In the genomic region with DNA sequence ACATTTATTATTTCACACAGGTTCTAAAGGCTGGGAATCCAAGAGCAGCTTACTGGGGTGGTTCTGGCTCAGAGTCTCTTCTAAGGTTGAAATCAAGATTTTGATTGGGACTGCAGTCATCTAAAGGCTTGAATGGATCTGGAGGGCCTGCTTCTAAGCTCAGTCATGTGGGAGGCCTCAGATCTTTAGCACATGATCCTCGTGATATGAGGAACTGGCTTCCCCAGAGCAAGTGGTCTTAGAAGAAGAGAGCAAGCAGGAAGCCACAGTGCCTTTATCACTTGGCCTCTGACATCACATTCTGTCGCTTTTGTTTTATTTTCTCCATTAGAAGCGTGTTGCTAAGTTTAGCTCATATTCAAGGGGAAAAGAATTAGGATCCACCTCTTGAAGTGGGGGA, we compare ENCODE assay signal across 26 cellular contexts.
DNase-seq lines count a peak whose midpoint lies in the region; ATAC-seq and TF ChIP-seq lines count a peak whose summit lies in the region.
"Had no signal": no experiment of that assay in that cellular context is flagged by ENCODE, and none has a peak within 500 bp of the region (broad histone marks: within the 10 kb centered on the region; RNA-seq: fewer than 3 reads in every experiment).

No MANE protein-coding gene starts in this region.

- H3K4me1 Mint-ChIP-seq in activated CD8-positive, alpha-beta T cell treated with anti-CD3 and anti-CD28 coated beads, Interleukin-2, amount 10 ng/mL, durations not matched to agents 7 days and 5 days (ENCODE audit: low read depth) = peaks cover 8% of the 10 kb centered on the region
- peaks cover 10% of the 10 kb centered on the region for H3K4me1 Mint-ChIP-seq in activated CD8-positive, alpha-beta T cell treated with anti-CD3 and anti-CD28 coated beads for 36 hours (ENCODE audit: low read depth)
- H3K4me1 Mint-ChIP-seq in GM23338 = no peaks in the 10 kb centered on the region
- H3K4me1 Mint-ChIP-seq: activated B cell treated with CpG ODN at 0.5 μM for 24 hours; activated naive CD4-positive, alpha-beta T cell treated with anti-CD3 and anti-CD28 coated beads, Interleukin-2, amount 50 U/mL, for 24 hours had no signal

- TF ChIP-seq CTCF in activated CD8-positive, alpha-beta T cell treated with anti-CD3 and anti-CD28 coated beads for 36 hours (IDR thresholded peaks at IDR 0.05) = no peak
- TF ChIP-seq CTCF in upper lobe of right lung (IDR thresholded peaks at IDR 0.05) (no peak), GM23338 (conservative IDR thresholded peaks at IDR 0.05; ENCODE audit: low read depth in 2 of 2) (no peak)

- H3K9me3 ChIP-seq in upper lobe of right lung = no peaks in the 10 kb centered on the region
- H3K9me3 ChIP-seq: SK-N-SH had no signal

- H3K27ac ChIP-seq in upper lobe of right lung (no peak overlapping the region), GM23338 (ENCODE audit: low read depth) (no peak overlapping the region)
- H3K27ac ChIP-seq: parathyroid adenoma, RWPE1 had no signal

- H3K4me3 ChIP-seq in upper lobe of right lung (no peak overlapping the region), GM23338 (no peak overlapping the region)

- no peaks in the 10 kb centered on the region for H3K9me2 ChIP-seq in GM23338 (ENCODE audit: insufficient read depth)
- H3K9me2 ChIP-seq: SK-N-SH had no signal

- H3K4me3 Mint-ChIP-seq in activated CD8-positive, alpha-beta T cell treated with anti-CD3 and anti-CD28 coated beads, Interleukin-2, amount 10 ng/mL, durations not matched to agents 7 days and 5 days = no peak overlapping the region
- no peak overlapping the region for H3K4me3 Mint-ChIP-seq in activated CD8-positive, alpha-beta T cell treated with anti-CD3 and anti-CD28 coated beads for 36 hours
- H3K4me3 Mint-ChIP-seq in GM23338 = no peak overlapping the region
- H3K4me3 Mint-ChIP-seq: activated B cell treated with CpG ODN at 0.5 μM for 24 hours; activated naive CD4-positive, alpha-beta T cell treated with anti-CD3 and anti-CD28 coated beads, Interleukin-2, amount 50 U/mL, for 24 hours; activated T-helper 1 cell treated with anti-CD3 and anti-CD28 coated beads, Interleukin-12 subunit alpha, Interleukin-12 subunit beta, Interleukin-2, Interleukin-4 antibody, amounts not matched to agents 30 ng/mL and 10 ng/mL and 1 ng/mL, durations not matched to agents 14 hours and 24 hours and 36 hours; CD8-positive, alpha-beta T cell; neural crest cell had no signal

- CTCF ChIA-PET in activated CD8-positive, alpha-beta T cell treated with anti-CD3 and anti-CD28 coated beads, Interleukin-2, amount 10 ng/mL, durations not matched to agents 7 days and 5 days (lab: Charles Lee) = no interaction called here
- CTCF ChIA-PET in activated CD8-positive, alpha-beta T cell treated with anti-CD3 and anti-CD28 coated beads for 36 hours (lab: Charles Lee) = interaction anchor here (1.0 to 1.9 kb wide), 4 partner anchors 8 to 104 kb away, joined by 3 to 7 read pairs (median 4); no protein-coding TSS in a partner anchor

- H3K27ac Mint-ChIP-seq in activated CD8-positive, alpha-beta T cell treated with anti-CD3 and anti-CD28 coated beads, Interleukin-2, amount 10 ng/mL, durations not matched to agents 7 days and 5 days = no peak overlapping the region
- H3K27ac Mint-ChIP-seq in activated CD8-positive, alpha-beta T cell treated with anti-CD3 and anti-CD28 coated beads for 36 hours = no peak overlapping the region
- no peak overlapping the region for H3K27ac Mint-ChIP-seq in GM23338
- H3K27ac Mint-ChIP-seq: activated B cell treated with CpG ODN at 0.5 μM for 24 hours; activated naive CD4-positive, alpha-beta T cell treated with anti-CD3 and anti-CD28 coated beads, Interleukin-2, amount 50 U/mL, for 24 hours; activated T-helper 1 cell treated with anti-CD3 and anti-CD28 coated beads, Interleukin-12 subunit alpha, Interleukin-12 subunit beta, Interleukin-2, Interleukin-4 antibody, amounts not matched to agents 30 ng/mL and 10 ng/mL and 1 ng/mL, durations not matched to agents 14 hours and 24 hours and 36 hours; CD8-positive, alpha-beta T cell had no signal

- no peaks in the 10 kb centered on the region for H3F3A ChIP-seq in GM23338 (replicated peaks; ENCODE audit: low read depth)

- intact Hi-C loops in activated CD8-positive, alpha-beta T cell treated with anti-CD3 and anti-CD28 coated beads for 36 hours (cut with micrococcal nuclease) = no loop called here
- intact Hi-C loops in upper lobe of right lung (cut with DNase I) = no loop called here

- H3K27me3 Mint-ChIP-seq in activated CD8-positive, alpha-beta T cell treated with anti-CD3 and anti-CD28 coated beads, Interleukin-2, amount 10 ng/mL, durations not matched to agents 7 days and 5 days (ENCODE audit: low read depth) = no peaks in the 10 kb centered on the region
- H3K27me3 Mint-ChIP-seq in activated CD8-positive, alpha-beta T cell treated with anti-CD3 and anti-CD28 coated beads for 36 hours = no peaks in the 10 kb centered on the region
- peaks cover 2% of the 10 kb centered on the region for H3K27me3 Mint-ChIP-seq in GM23338 (ENCODE audit: insufficient read depth, low read depth, poor library complexity)
- H3K27me3 Mint-ChIP-seq: activated B cell treated with CpG ODN at 0.5 μM for 24 hours; activated naive CD4-positive, alpha-beta T cell treated with anti-CD3 and anti-CD28 coated beads, Interleukin-2, amount 50 U/mL, for 24 hours had no signal

- H3K4me1 ChIP-seq in upper lobe of right lung (no peaks in the 10 kb centered on the region), GM23338 (ENCODE audit: insufficient read depth) (no peaks in the 10 kb centered on the region)
- H3K4me1 ChIP-seq: parathyroid adenoma had no signal

- no peaks in the 10 kb centered on the region for H3K36me3 ChIP-seq in upper lobe of right lung
- H3K36me3 ChIP-seq in GM23338 (ENCODE audit: insufficient read depth) = no peaks in the 10 kb centered on the region

- H3K9me3 Mint-ChIP-seq in activated CD8-positive, alpha-beta T cell treated with anti-CD3 and anti-CD28 coated beads, Interleukin-2, amount 10 ng/mL, durations not matched to agents 7 days and 5 days (ENCODE audit: insufficient read depth) = no peaks in the 10 kb centered on the region
- H3K9me3 Mint-ChIP-seq in activated CD8-positive, alpha-beta T cell treated with anti-CD3 and anti-CD28 coated beads for 36 hours = no peaks in the 10 kb centered on the region
- H3K9me3 Mint-ChIP-seq in GM23338 = no peaks in the 10 kb centered on the region
- H3K9me3 Mint-ChIP-seq: activated B cell treated with CpG ODN at 0.5 μM for 24 hours; activated naive CD4-positive, alpha-beta T cell treated with anti-CD3 and anti-CD28 coated beads, Interleukin-2, amount 50 U/mL, for 24 hours; activated T-helper 1 cell treated with anti-CD3 and anti-CD28 coated beads, Interleukin-12 subunit alpha, Interleukin-12 subunit beta, Interleukin-2, Interleukin-4 antibody, amounts not matched to agents 30 ng/mL and 10 ng/mL and 1 ng/mL, durations not matched to agents 14 hours and 24 hours and 36 hours; CD8-positive, alpha-beta T cell; neural crest cell had no signal

- H3K4me2 ChIP-seq in GM23338 = no peak overlapping the region
- H3K4me2 ChIP-seq: SK-N-SH had no signal

- H3K36me3 Mint-ChIP-seq in activated CD8-positive, alpha-beta T cell treated with anti-CD3 and anti-CD28 coated beads, Interleukin-2, amount 10 ng/mL, durations not matched to agents 7 days and 5 days (ENCODE audit: low read depth) = no peaks in the 10 kb centered on the region
- no peaks in the 10 kb centered on the region for H3K36me3 Mint-ChIP-seq in activated CD8-positive, alpha-beta T cell treated with anti-CD3 and anti-CD28 coated beads for 36 hours (ENCODE audit: low read depth)
- no peaks in the 10 kb centered on the region for H3K36me3 Mint-ChIP-seq in GM23338 (ENCODE audit: low read depth)
- H3K36me3 Mint-ChIP-seq: activated naive CD4-positive, alpha-beta T cell treated with anti-CD3 and anti-CD28 coated beads, Interleukin-2, amount 50 U/mL, for 24 hours; CD8-positive, alpha-beta T cell had no signal

- H4K20me1 ChIP-seq in GM23338 (replicated peaks; ENCODE audit: insufficient read depth) = no peaks in the 10 kb centered on the region

- H3K79me2 ChIP-seq in GM23338 (replicated peaks; ENCODE audit: insufficient read depth) = no peaks in the 10 kb centered on the region
- H3K79me2 ChIP-seq: parathyroid adenoma had no signal

- DNase-seq in activated CD8-positive, alpha-beta T cell treated with anti-CD3 and anti-CD28 coated beads, Interleukin-2, amount 10 ng/mL, durations not matched to agents 7 days and 5 days = no peak
- no peak for DNase-seq in activated CD8-positive, alpha-beta T cell treated with anti-CD3 and anti-CD28 coated beads for 36 hours
- peak; percentile 93 for DNase-seq in OCI-M1 (lab: John Stamatoyannopoulos, UW)
- peak; percentile 26 to 54 for DNase-seq in erythroblast (lab: John Stamatoyannopoulos, UW)
- DNase-seq in upper lobe of right lung = no peak
- DNase-seq in GM23338 (ENCODE audit: low spot score) = no peak
- DNase-seq in nucleus accumbens (lab: John Stamatoyannopoulos, UW) = no peak
- no peak for DNase-seq in DMS114 treated with DMSO at 0.1 percent for 48 hours (lab: John Stamatoyannopoulos, UW; ENCODE audit: unreplicated experiment)
- DNase-seq: activated B cell treated with CpG ODN at 0.5 μM for 24 hours; amygdala; CD8-positive, alpha-beta T cell; DMS153; head of caudate nucleus; kidney; NCI-H345; NCI-H774; right cardiac atrium; SK-N-SH; stimulated activated CD4-positive, alpha-beta T cell treated with anti-CD3 and anti-CD28 coated beads, Interleukin-2, amount 100 ng/mL, for 24 hours; T-helper 2 cell; trophoblast cell had no signal

- POLR2A ChIA-PET in activated CD8-positive, alpha-beta T cell treated with anti-CD3 and anti-CD28 coated beads, Interleukin-2, amount 10 ng/mL, durations not matched to agents 7 days and 5 days (lab: Charles Lee) = no interaction called here
- POLR2A ChIA-PET in activated CD8-positive, alpha-beta T cell treated with anti-CD3 and anti-CD28 coated beads for 36 hours (lab: Charles Lee) = no interaction called here

- H3K27me3 ChIP-seq in upper lobe of right lung = no peaks in the 10 kb centered on the region
- no peaks in the 10 kb centered on the region for H3K27me3 ChIP-seq in GM23338 (ENCODE audit: insufficient read depth)

- ATAC-seq in activated CD8-positive, alpha-beta T cell treated with anti-CD3 and anti-CD28 coated beads, Interleukin-2, amount 10 ng/mL, durations not matched to agents 7 days and 5 days = peak; percentile 47
- no peak for ATAC-seq in activated CD8-positive, alpha-beta T cell treated with anti-CD3 and anti-CD28 coated beads for 36 hours
- ATAC-seq in upper lobe of right lung (peak; percentile 46), GM23338 (no peak)
- ATAC-seq: CD8-positive, alpha-beta T cell; right cardiac atrium had no signal

- no peak overlapping the region for H2AFZ ChIP-seq in GM23338
- H2AFZ ChIP-seq: parathyroid adenoma had no signal

- no peak for TF ChIP-seq POLR2A in erythroblast (IDR thresholded peaks at IDR 0.05; ENCODE audit: low read length)

Comparison
In these comparisons a context has a peak if more than half of its experiments do, and no peak if none do; other contexts are left out.
1. ATAC-seq: peak in activated CD8-positive, alpha-beta T cell treated with anti-CD3 and anti-CD28 coated beads, Interleukin-2, amount 10 ng/mL, durations not matched to agents 7 days and 5 days (single experiment) and upper lobe of right lung (single experiment); none in activated CD8-positive, alpha-beta T cell treated with anti-CD3 and anti-CD28 coated beads for 36 hours (single experiment) and GM23338 (single experiment).
2. DNase-seq: peak in OCI-M1 (single experiment) and erythroblast (2 of 2); none in activated CD8-positive, alpha-beta T cell treated with anti-CD3 and anti-CD28 coated beads, Interleukin-2, amount 10 ng/mL, durations not matched to agents 7 days and 5 days (single experiment), activated CD8-positive, alpha-beta T cell treated with anti-CD3 and anti-CD28 coated beads for 36 hours (single experiment), upper lobe of right lung (single experiment), GM23338 (single experiment), nucleus accumbens (0 of 56) and DMS114 treated with DMSO at 0.1 percent for 48 hours (single experiment).